Comparison of ENCODE assay signal across 27 cellular contexts in the genomic region with DNA sequence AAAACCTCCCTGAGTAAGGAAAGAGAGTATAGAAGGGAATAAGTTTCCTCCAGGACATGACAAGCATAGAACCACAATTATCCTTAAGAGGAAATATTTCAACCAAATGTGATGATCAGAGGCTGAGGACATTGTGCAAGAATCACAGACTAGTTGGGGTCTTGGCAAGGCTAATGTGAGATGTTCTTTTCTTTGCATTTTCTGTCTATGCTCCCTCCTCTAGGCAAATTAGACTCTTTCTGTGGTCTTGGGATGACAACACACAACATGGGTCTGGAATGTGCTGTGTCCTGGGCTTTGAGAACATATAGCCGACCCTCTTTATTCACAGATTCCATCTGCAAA. TPM values are rescaled to one million over a fixed set of nuclear protein-coding genes. Genes with fewer than 3 reads are reported as not detected.
"Had no signal": no experiment of that assay in that cellular context is flagged by ENCODE, and none has a peak within 500 bp of the region (broad histone marks: within the 10 kb centered on the region; RNA-seq: fewer than 3 reads in every experiment).

No MANE protein-coding gene starts in this region.

- H3K27ac ChIP-seq: HL-60, KMS-11, RWPE1 had no signal

- H3K36me3 Mint-ChIP-seq: IgD-negative memory B cell had no signal

- H3K4me3 ChIP-seq: K562 had no signal

- DNase-seq: NCI-H1048, NCI-H1105, NCI-H1417, NCI-H1436 treated with DMSO at 0.1 percent for 48 hours, NCI-H1694, NCI-H187 treated with DMSO at 0.1 percent for 48 hours, NCI-H2081, NCI-H2107, NCI-H226, NCI-H446, NCI-H510A, NCI-H524 treated with DMSO at 0.1 percent for 48 hours, NCI-H69, NCI-H774, PC-3, SHP77, SK-N-SH had no signal

- H3K4me3 Mint-ChIP-seq: IgD-negative memory B cell had no signal

- H3K4me2 ChIP-seq: KMS-11, SK-N-SH had no signal

- H3K9me3 ChIP-seq: SK-N-SH had no signal

- FAIRE-seq: HTR-8/SVneo, K562 had no signal

- ATAC-seq: K562, Panc1, PC-3 had no signal

- H3K4me1 Mint-ChIP-seq: IgD-negative memory B cell had no signal

- H3K9ac ChIP-seq: KMS-11, SK-N-SH had no signal

- H3K27ac Mint-ChIP-seq: IgD-negative memory B cell had no signal

RNA-seq across cellular contexts. Expression of a gene that starts 32.0 kb away (rescaled TPM):
- total RNA-seq: LHCN-M2, OCI-LY7, SK-MEL-5 had no signal
- polyA plus RNA-seq: IgD-negative memory B cell, SK-N-SH had no signal
